ENCODE assay signal across 9 cellular contexts in the genomic region with DNA sequence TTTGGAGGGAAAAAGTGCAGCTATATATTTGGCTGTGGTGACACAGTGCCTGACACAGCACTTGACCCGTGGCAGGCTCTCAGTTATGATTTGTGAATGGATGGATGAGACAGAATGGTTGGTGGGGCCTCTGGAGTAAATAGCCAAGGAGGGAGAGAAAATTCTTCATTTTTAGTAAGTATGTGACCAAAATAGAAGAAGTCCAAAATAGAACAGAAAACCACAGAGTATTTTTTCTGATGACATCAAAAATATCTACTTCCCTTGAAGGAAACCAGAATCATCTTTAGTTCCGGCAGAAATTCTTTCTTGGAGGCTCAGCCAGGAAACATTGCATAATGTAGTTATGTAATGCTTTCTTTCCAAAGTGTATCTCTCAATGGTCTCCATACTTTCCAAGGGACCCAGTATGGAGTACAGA.
DNase-seq lines count a peak whose midpoint lies in the region; ATAC-seq and TF ChIP-seq lines count a peak whose summit lies in the region.
"Had no signal": no experiment of that assay in that cellular context is flagged by ENCODE, and none has a peak within 500 bp of the region (broad histone marks: within the 10 kb centered on the region; RNA-seq: fewer than 3 reads in every experiment).

No MANE protein-coding gene starts in this region.

- peaks cover 7% of the 10 kb centered on the region for H3K4me1 ChIP-seq in suprapubic skin

- no peaks in the 10 kb centered on the region for H3K36me3 Mint-ChIP-seq in activated CD8-positive, alpha-beta T cell treated with anti-CD3 and anti-CD28 coated beads for 36 hours (ENCODE audit: low read depth)

- TF ChIP-seq EP300 in suprapubic skin (IDR thresholded peaks at IDR 0.05), result no peak

- TF ChIP-seq POLR2A in suprapubic skin (IDR thresholded peaks at IDR 0.05), result no peak

- WGBS in suprapubic skin, result 24% methylated on average over 2 of the region's 2 CpGs

- peaks cover 6% of the 10 kb centered on the region for H3K27me3 ChIP-seq in suprapubic skin

- CTCF ChIA-PET in activated CD8-positive, alpha-beta T cell treated with anti-CD3 and anti-CD28 coated beads for 36 hours (lab: Charles Lee), result interaction anchor here (1.3 kb wide), 1 partner anchor 18 kb away, joined by 3 read pairs; no protein-coding TSS in a partner anchor

- no peak overlapping the region for H3K27ac Mint-ChIP-seq in activated CD8-positive, alpha-beta T cell treated with anti-CD3 and anti-CD28 coated beads for 36 hours

- no peak overlapping the region for H3K27ac ChIP-seq in suprapubic skin

- no peak for TF ChIP-seq CTCF in suprapubic skin (IDR thresholded peaks at IDR 0.05)
- TF ChIP-seq CTCF in activated CD8-positive, alpha-beta T cell treated with anti-CD3 and anti-CD28 coated beads for 36 hours (IDR thresholded peaks at IDR 0.05), result no peak

- H3K4me1 Mint-ChIP-seq in activated CD8-positive, alpha-beta T cell treated with anti-CD3 and anti-CD28 coated beads for 36 hours (ENCODE audit: low read depth), result peaks cover 12% of the 10 kb centered on the region

- peak; percentile 73 for ATAC-seq in left ventricle myocardium superior
- no peak for ATAC-seq in activated CD8-positive, alpha-beta T cell treated with anti-CD3 and anti-CD28 coated beads for 36 hours
- ATAC-seq in HG02852 (IDR thresholded peaks at IDR 0.05; ENCODE audit: unreplicated experiment), result no peak

- intact Hi-C loops in left ventricle myocardium superior (cut with micrococcal nuclease), result no loop called here
- intact Hi-C loops in activated CD8-positive, alpha-beta T cell treated with anti-CD3 and anti-CD28 coated beads for 36 hours (cut with micrococcal nuclease), result no loop called here

- POLR2A ChIA-PET in activated CD8-positive, alpha-beta T cell treated with anti-CD3 and anti-CD28 coated beads for 36 hours (lab: Charles Lee), result interaction anchor here (0.7 kb wide), 1 partner anchor 576 kb away, joined by 3 read pairs; no protein-coding TSS in a partner anchor

- peaks cover 19% of the 10 kb centered on the region for H3K27me3 Mint-ChIP-seq in activated CD8-positive, alpha-beta T cell treated with anti-CD3 and anti-CD28 coated beads for 36 hours

- no peak overlapping the region for H3K4me3 Mint-ChIP-seq in activated CD8-positive, alpha-beta T cell treated with anti-CD3 and anti-CD28 coated beads for 36 hours

- H3K9me3 ChIP-seq in suprapubic skin, result no peaks in the 10 kb centered on the region

- H3K36me3 ChIP-seq in suprapubic skin, result no peaks in the 10 kb centered on the region

- DNase-seq in GM04503 (ENCODE audit: low read depth) (peak; percentile 15), RPMI7951 (ENCODE audit: low read depth) (peak; percentile 12), left ventricle myocardium superior (no peak), suprapubic skin (ENCODE audit: low spot score in 2 of 2) (no peak), OCI-M2 (lab: John Stamatoyannopoulos, UW; ENCODE audit: unreplicated experiment) (no peak)
- no peak for DNase-seq in activated CD8-positive, alpha-beta T cell treated with anti-CD3 and anti-CD28 coated beads for 36 hours
- DNase-seq: NCI-H187; stimulated activated CD4-positive, alpha-beta T cell treated with anti-CD3 and anti-CD28 coated beads, Interleukin-12 subunit alpha, Interleukin-12 subunit beta, amount 100 ng/mL, for 4 hours had no signal

- H3K4me3 ChIP-seq in suprapubic skin, result peak overlapping the region; percentile 17

- H3K9me3 Mint-ChIP-seq in activated CD8-positive, alpha-beta T cell treated with anti-CD3 and anti-CD28 coated beads for 36 hours, result no peaks in the 10 kb centered on the region

Comparison
In these comparisons a context has a peak if more than half of its experiments do, and no peak if none do; other contexts are left out.
1. DNase-seq: peak in GM04503 (single experiment) and RPMI7951 (single experiment); none in left ventricle myocardium superior (single experiment), suprapubic skin (0 of 2), activated CD8-positive, alpha-beta T cell treated with anti-CD3 and anti-CD28 coated beads for 36 hours (single experiment) and OCI-M2 (single experiment).